ENCODE assay signal across 8 cellular contexts in the genomic region with DNA sequence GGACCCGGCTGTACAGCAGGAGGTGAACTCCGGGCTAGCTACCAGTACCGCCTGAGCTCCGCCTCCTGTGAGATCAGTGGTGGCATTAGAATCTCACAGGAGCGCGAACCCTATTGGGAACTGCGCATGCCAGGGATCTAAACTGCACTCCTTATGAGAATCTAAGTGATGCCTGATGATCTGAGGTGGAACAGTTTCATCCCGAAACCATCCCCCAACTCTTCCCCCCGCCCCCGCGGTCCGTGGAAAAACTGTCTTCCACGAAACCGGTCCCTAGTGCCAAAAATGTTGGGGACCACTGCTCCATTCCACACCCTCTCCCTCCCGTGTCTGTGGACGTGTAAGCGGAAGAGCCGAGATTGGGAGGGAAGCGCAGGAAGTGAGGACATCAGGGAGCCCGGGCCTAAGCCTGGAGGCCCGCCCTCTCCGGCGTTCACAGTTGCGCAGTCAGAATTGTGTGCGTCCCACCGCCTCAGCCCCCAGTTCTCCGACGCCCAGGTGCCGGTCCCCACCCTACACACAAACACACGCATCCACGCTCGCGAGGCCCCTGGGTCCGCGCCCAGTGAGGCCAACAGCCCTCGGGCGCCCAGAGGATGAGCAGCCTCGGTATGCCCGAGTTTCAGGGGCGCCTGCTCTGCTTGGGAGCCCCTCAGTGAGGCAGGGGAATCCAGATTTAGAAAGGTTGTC. TPM values are rescaled to one million over a fixed set of nuclear protein-coding genes. Genes with fewer than 3 reads are reported as not detected.
A peak's percentile ranks its signal among the peaks of the same experiment; 100 is the strongest.
DNase-seq lines count a peak whose midpoint lies in the region; ATAC-seq and TF ChIP-seq lines count a peak whose summit lies in the region.

No MANE protein-coding gene starts in this region.

- in situ Hi-C loops in HAP-1 (cut with MboI; ENCODE audit: low sequenced_read_pairs) = loop anchor here (5.0 kb wide), 1 partner anchor 50 kb away; no protein-coding TSS in a partner anchor

- H3K9me3 ChIP-seq in HAP-1 (no peaks in the 10 kb centered on the region), MM.1S (replicated peaks; ENCODE audit: insufficient read depth, low read length) (no peaks in the 10 kb centered on the region), heart right ventricle (no peaks in the 10 kb centered on the region), upper lobe of left lung (no peaks in the 10 kb centered on the region)

- H3K4me3 ChIP-seq in HAP-1 (peak overlapping the region; percentile 59), MM.1S (ENCODE audit: low read length) (peak overlapping the region; percentile 77), heart right ventricle (peak overlapping the region; percentile 67 to 99 (median 89)), upper lobe of left lung (peak overlapping the region; percentile 65 to 81 (median 79))

- TF ChIP-seq EP300 in upper lobe of left lung (IDR thresholded peaks at IDR 0.05) = peak in 1 of 4 donors; percentile 48

- H3F3A ChIP-seq in MM.1S (ENCODE audit: insufficient read depth, low read length) = peaks cover 56% of the 10 kb centered on the region

- H3K4me1 Mint-ChIP-seq in activated naive CD8-positive, alpha-beta T cell treated with anti-CD3 and anti-CD28 coated beads, Interleukin-2, amount 50 U/mL, for 24 hours = peaks cover 9% of the 10 kb centered on the region

- DNase-seq in GDM1 (lab: John Stamatoyannopoulos, UW) (peak; percentile 69), HAP-1 (ENCODE audit: low spot score in 2 of 2) (peak; percentile 80 to 88), MM.1S (peak; percentile 71), SKM-1 (lab: John Stamatoyannopoulos, UW; ENCODE audit: unreplicated experiment) (peak; percentile 8), heart right ventricle (peak; percentile 88 to 93), posterior vena cava (ENCODE audit: low spot score) (peak; percentile 96), upper lobe of left lung (peak; percentile 91 to 94)
- DNase-seq in activated naive CD8-positive, alpha-beta T cell treated with anti-CD3 and anti-CD28 coated beads, Interleukin-2, amount 50 U/mL, for 24 hours = peak; percentile 83

- H3K27ac Mint-ChIP-seq in activated naive CD8-positive, alpha-beta T cell treated with anti-CD3 and anti-CD28 coated beads, Interleukin-2, amount 50 U/mL, for 24 hours = no peak overlapping the region

- intact Hi-C loops in heart right ventricle (cut with DNase I) = loop anchor here (1.0 to 10.0 kb wide), 19 partner anchors 50 to 422 kb away; partner anchors contain the start of genes PIP4P1 (in 5 of the 10), CCNB1IP1 (in 4 of the 10), TEP1 (in 4 of the 10) and PARP2 (in 3 of the 10)
- intact Hi-C loops in posterior vena cava (cut with DNase I) = loop anchor here (5.0 to 10.0 kb wide), 5 partner anchors 55 to 348 kb away; partner anchors contain the start of genes CCNB1IP1 (in 1 of the 2), PARP2 (in 1 of the 2) and TEP1 (in 1 of the 2)

- H3K79me2 ChIP-seq in MM.1S (ENCODE audit: low read length) = no peaks in the 10 kb centered on the region

- H3K27ac ChIP-seq in MM.1S (ENCODE audit: low read length) = peak overlapping the region; percentile 99
- H3K27ac ChIP-seq in heart right ventricle = peak overlapping the region; percentile 98 to 100 (median 100)
- H3K27ac ChIP-seq in upper lobe of left lung = peak overlapping the region; percentile 98 to 100 (median 99)

- no peaks in the 10 kb centered on the region for H3K36me3 ChIP-seq in HAP-1 (replicated peaks)
- H3K36me3 ChIP-seq in MM.1S (replicated peaks; ENCODE audit: insufficient read depth, low read length) = no peaks in the 10 kb centered on the region
- no peaks in the 10 kb centered on the region for H3K36me3 ChIP-seq in heart right ventricle
- H3K36me3 ChIP-seq in upper lobe of left lung = no peaks in the 10 kb centered on the region

- H2AFZ ChIP-seq in MM.1S (ENCODE audit: low read length) = peak overlapping the region; percentile 72

- H3K27me3 ChIP-seq in HAP-1 (ENCODE audit: low read depth) = no peaks in the 10 kb centered on the region
- H3K27me3 ChIP-seq in MM.1S (replicated peaks; ENCODE audit: insufficient read depth, low read length) = no peaks in the 10 kb centered on the region
- no peaks in the 10 kb centered on the region for H3K27me3 ChIP-seq in heart right ventricle
- H3K27me3 ChIP-seq in upper lobe of left lung = no peaks in the 10 kb centered on the region

- no peaks in the 10 kb centered on the region for H3K36me3 Mint-ChIP-seq in activated naive CD8-positive, alpha-beta T cell treated with anti-CD3 and anti-CD28 coated beads, Interleukin-2, amount 50 U/mL, for 24 hours (ENCODE audit: low read depth)

- no peaks in the 10 kb centered on the region for H4K20me1 ChIP-seq in MM.1S (ENCODE audit: insufficient read depth, low read length)

- peak overlapping the region; percentile 91 for H3K9ac ChIP-seq in MM.1S (ENCODE audit: low read length)

- no peaks in the 10 kb centered on the region for H3K9me3 Mint-ChIP-seq in activated naive CD8-positive, alpha-beta T cell treated with anti-CD3 and anti-CD28 coated beads, Interleukin-2, amount 50 U/mL, for 24 hours

- no peaks in the 10 kb centered on the region for H3K27me3 Mint-ChIP-seq in activated naive CD8-positive, alpha-beta T cell treated with anti-CD3 and anti-CD28 coated beads, Interleukin-2, amount 50 U/mL, for 24 hours

- peak; percentile 65 for ATAC-seq in activated naive CD8-positive, alpha-beta T cell treated with anti-CD3 and anti-CD28 coated beads, Interleukin-2, amount 50 U/mL, for 24 hours
- ATAC-seq in heart right ventricle (peak; percentile 89 to 95 (median 92)), upper lobe of left lung (ENCODE audit: low FRiP score in 2 of 2) (peak; percentile 91 to 94)

- H3K4me2 ChIP-seq in MM.1S (ENCODE audit: low read depth, low read length) = peak overlapping the region; percentile 97

- WGBS in heart right ventricle, 2 donors = 0 to 1% methylated on average over 40 of the region's 40 CpGs
- 0% methylated on average over 31 of the region's 40 CpGs; no CpG with 5 or more reads in 1 of the 2 donors for WGBS in upper lobe of left lung, 2 donors

- H3K9me2 ChIP-seq in MM.1S (replicated peaks; ENCODE audit: insufficient read depth, low read length) = no peaks in the 10 kb centered on the region

- no peak for TF ChIP-seq CTCF in MM.1S (IDR thresholded peaks at IDR 0.05; ENCODE audit: low read length)
- TF ChIP-seq CTCF in heart right ventricle (IDR thresholded peaks at IDR 0.05) = peak in 4 of 9 donors; percentile 1 to 45 (median 21)
- peak in 1 of 6 experiments; percentile 12 for TF ChIP-seq CTCF in upper lobe of left lung (IDR thresholded peaks at IDR 0.05)

- no peak overlapping the region for H3K4me3 Mint-ChIP-seq in activated naive CD8-positive, alpha-beta T cell treated with anti-CD3 and anti-CD28 coated beads, Interleukin-2, amount 50 U/mL, for 24 hours

- peaks cover 6% of the 10 kb centered on the region; the same call in 1 of the 2 replicates for H3K4me1 ChIP-seq in HAP-1
- H3K4me1 ChIP-seq in MM.1S (ENCODE audit: low read length) = 0 out of 2 replicates have a peak, but pooled peaks cover 5% of the 10 kb centered on the region
- peaks cover 0 to 63% (median 16%) of the 10 kb centered on the region in 9 donors for H3K4me1 ChIP-seq in heart right ventricle
- H3K4me1 ChIP-seq in upper lobe of left lung = peaks cover 29 to 54% (median 40%) of the 10 kb centered on the region in 4 donors

- peak; percentile 69 to 96 (median 92) for TF ChIP-seq POLR2A in upper lobe of left lung (IDR thresholded peaks at IDR 0.05)

RNA-seq across cellular contexts. Expression of gene RNASE4, which starts 1.8 kb away (rescaled TPM):
- total RNA-seq in heart right ventricle (10 to 100 TPM in 2 of 10 donors, 1 to 10 TPM in 8; 2.3 to 13.6 (median 4.4) TPM), posterior vena cava (10 to 100 TPM; 42.3 to 44.3 TPM), upper lobe of left lung (100 to 1,000 TPM in 1 of 6 donors, 10 to 100 TPM in 5; 14.7 to 108 (median 26.7) TPM)
- 10 to 100 TPM; 11.2 to 16.2 TPM for polyA plus RNA-seq in heart right ventricle

RNA-seq across cellular contexts. Expression of gene ANG, which starts 6.0 kb away (rescaled TPM):
- 1 to 10 TPM in 9 of 10 donors, under 1 TPM in 1; 0.79 to 4.1 (median 2.2) TPM for total RNA-seq in heart right ventricle
- 1 to 10 TPM; 5.4 to 7.0 TPM for polyA plus RNA-seq in heart right ventricle
- 10 to 100 TPM; 11.5 to 18.0 TPM for total RNA-seq in posterior vena cava
- total RNA-seq in upper lobe of left lung = 10 to 100 TPM; 16.8 to 47.4 (median 29.5) TPM

RNA-seq across cellular contexts. Expression of gene OR6S1, which starts 41.1 kb away (rescaled TPM):
- total RNA-seq in heart right ventricle (not detected), posterior vena cava (not detected), upper lobe of left lung (not detected)
- polyA plus RNA-seq in heart right ventricle = not detected

Comparison
In these comparisons a context has a peak if more than half of its experiments do, and no peak if none do; other contexts are left out.
1. Peak in every context shown above with its lines: DNase-seq, ATAC-seq, H3K4me3 ChIP-seq and H3K27ac ChIP-seq.
2. DNase-seq: peak in every context shown above with its lines; median percentile 96 in posterior vena cava; 92 in upper lobe of left lung; 90 in heart right ventricle; 84 in HAP-1; 83 in activated naive CD8-positive, alpha-beta T cell treated with anti-CD3 and anti-CD28 coated beads, Interleukin-2, amount 50 U/mL, for 24 hours; 71 in MM.1S; 69 in GDM1; 8 in SKM-1.